32 cellular contexts compared by ENCODE assay signal in the genomic region with DNA sequence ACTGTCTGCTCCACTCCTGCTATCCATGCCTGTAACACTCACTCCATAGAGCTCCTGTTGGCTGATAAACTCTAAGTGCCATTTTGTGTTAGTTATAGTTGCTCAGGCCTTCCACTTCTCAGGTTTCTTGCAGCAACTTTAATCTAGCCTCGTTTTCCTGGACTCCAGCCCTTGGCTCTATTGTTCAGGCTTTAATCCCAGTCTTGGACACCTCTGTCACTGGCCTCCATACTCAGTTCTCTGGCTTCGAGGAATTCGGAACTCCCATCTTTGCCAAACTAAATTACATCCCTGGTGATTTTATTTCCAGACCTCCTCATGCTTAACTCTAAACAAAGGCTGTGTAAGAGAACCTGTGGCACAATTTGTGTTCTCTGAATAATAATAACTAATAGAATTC.
"Had no signal": no experiment of that assay in that cellular context is flagged by ENCODE, and none has a peak within 500 bp of the region (broad histone marks: within the 10 kb centered on the region; RNA-seq: fewer than 3 reads in every experiment).

No MANE protein-coding gene starts in this region.

- H3K9me3 Mint-ChIP-seq: activated CD4-positive, alpha-beta memory T cell treated with anti-CD3 and anti-CD28 coated beads, Interleukin-2, amount 10 ng/mL, durations not matched to agents 7 days and 5 days; activated naive CD4-positive, alpha-beta T cell treated with anti-CD3 and anti-CD28 coated beads, Interleukin-2, amount 10 ng/mL, durations not matched to agents 7 days and 5 days; activated naive CD8-positive, alpha-beta T cell treated with anti-CD3 and anti-CD28 coated beads, Interleukin-2, amount 50 U/mL, for 24 hours; T-cell had no signal

- H3K27ac Mint-ChIP-seq: activated CD4-positive, alpha-beta memory T cell treated with anti-CD3 and anti-CD28 coated beads, Interleukin-2, amount 10 ng/mL, durations not matched to agents 7 days and 5 days; activated CD8-positive, alpha-beta memory T cell treated with anti-CD3 and anti-CD28 coated beads, Interleukin-2, amount 10 ng/mL, durations not matched to agents 7 days and 5 days; activated naive CD4-positive, alpha-beta T cell treated with anti-CD3 and anti-CD28 coated beads, Interleukin-2, amount 10 ng/mL, durations not matched to agents 7 days and 5 days; activated naive CD8-positive, alpha-beta T cell; activated naive CD8-positive, alpha-beta T cell treated with anti-CD3 and anti-CD28 coated beads, Interleukin-2, amount 50 U/mL, for 24 hours; T-cell had no signal

- H3K4me3 Mint-ChIP-seq: activated CD4-positive, alpha-beta memory T cell treated with anti-CD3 and anti-CD28 coated beads, Interleukin-2, amount 10 ng/mL, durations not matched to agents 7 days and 5 days; activated CD8-positive, alpha-beta memory T cell treated with anti-CD3 and anti-CD28 coated beads, Interleukin-2, amount 10 ng/mL, durations not matched to agents 7 days and 5 days; activated naive CD4-positive, alpha-beta T cell treated with anti-CD3 and anti-CD28 coated beads, Interleukin-2, amount 10 ng/mL, durations not matched to agents 7 days and 5 days; activated naive CD8-positive, alpha-beta T cell; activated naive CD8-positive, alpha-beta T cell treated with anti-CD3 and anti-CD28 coated beads, Interleukin-2, amount 50 U/mL, for 24 hours; T-cell had no signal

- H3K27me3 Mint-ChIP-seq: activated CD4-positive, alpha-beta memory T cell treated with anti-CD3 and anti-CD28 coated beads, Interleukin-2, amount 10 ng/mL, durations not matched to agents 7 days and 5 days; activated CD8-positive, alpha-beta memory T cell treated with anti-CD3 and anti-CD28 coated beads, Interleukin-2, amount 10 ng/mL, durations not matched to agents 7 days and 5 days; activated naive CD4-positive, alpha-beta T cell treated with anti-CD3 and anti-CD28 coated beads, Interleukin-2, amount 10 ng/mL, durations not matched to agents 7 days and 5 days; activated naive CD8-positive, alpha-beta T cell; activated naive CD8-positive, alpha-beta T cell treated with anti-CD3 and anti-CD28 coated beads, Interleukin-2, amount 50 U/mL, for 24 hours; T-cell had no signal

- ATAC-seq: activated CD8-positive, alpha-beta memory T cell treated with anti-CD3 and anti-CD28 coated beads, Interleukin-2, amount 10 ng/mL, durations not matched to agents 7 days and 5 days; activated naive CD8-positive, alpha-beta T cell treated with anti-CD3 and anti-CD28 coated beads, Interleukin-2, amount 50 U/mL, for 24 hours; Panc1; SK-N-SH treated with all-trans-retinoic acid at 6 μM for 48 hours; T-cell had no signal

- H3K27ac ChIP-seq: brain microvascular endothelial cell, VCaP had no signal

- H3K27me3 ChIP-seq: brain microvascular endothelial cell had no signal

- DNase-seq: activated CD4-positive, alpha-beta memory T cell treated with anti-CD3 and anti-CD28 coated beads, Interleukin-2, amount 10 ng/mL, durations not matched to agents 7 days and 5 days; activated CD4-positive, alpha-beta T cell treated with anti-CD3 and anti-CD28 coated beads for 1 hour; activated CD4-positive, alpha-beta T cell treated with anti-CD3 and anti-CD28 coated beads for 48 hours; activated CD4-positive, CD25-positive, alpha-beta regulatory T cell; activated CD8-positive, alpha-beta memory T cell treated with anti-CD3 and anti-CD28 coated beads for 24 hours; activated CD8-positive, alpha-beta memory T cell treated with anti-CD3 and anti-CD28 coated beads, Interleukin-2, amount 10 ng/mL, durations not matched to agents 7 days and 5 days; activated CD8-positive, alpha-beta memory T cell treated with anti-CD3 and anti-CD28 coated beads, Interleukin-2, amount 50 U/mL, for 48 hours; activated effector memory CD4-positive, alpha-beta T cell treated with Interleukin-2 at 50 U/mL for 16 hours; activated naive CD4-positive, alpha-beta T cell treated with anti-CD3 and anti-CD28 coated beads, Interleukin-2, amount 10 ng/mL, durations not matched to agents 7 days and 5 days; activated naive CD8-positive, alpha-beta T cell treated with anti-CD3 and anti-CD28 coated beads, Interleukin-2, amount 50 U/mL, for 24 hours; activated T-cell treated with anti-CD3 and anti-CD28 coated beads, Interleukin-2, amount 50 U/mL, for 48 hours; anterior cingulate cortex; brain microvascular endothelial cell; central memory CD4-positive, alpha-beta T cell; Kasumi-1; KG1; MM.1S; MV-4-11; NCI-H1092; NCI-H1436 treated with DMSO at 0.1 percent for 48 hours; NCI-H1694 treated with DMSO at 0.1 percent for 48 hours; NCI-H2029; NCI-H345; NCI-H524 treated with DMSO at 0.1 percent for 48 hours; SIG-M5; T-cell; T-helper 2 cell; T-helper 9 cell had no signal
